In the genomic region with DNA sequence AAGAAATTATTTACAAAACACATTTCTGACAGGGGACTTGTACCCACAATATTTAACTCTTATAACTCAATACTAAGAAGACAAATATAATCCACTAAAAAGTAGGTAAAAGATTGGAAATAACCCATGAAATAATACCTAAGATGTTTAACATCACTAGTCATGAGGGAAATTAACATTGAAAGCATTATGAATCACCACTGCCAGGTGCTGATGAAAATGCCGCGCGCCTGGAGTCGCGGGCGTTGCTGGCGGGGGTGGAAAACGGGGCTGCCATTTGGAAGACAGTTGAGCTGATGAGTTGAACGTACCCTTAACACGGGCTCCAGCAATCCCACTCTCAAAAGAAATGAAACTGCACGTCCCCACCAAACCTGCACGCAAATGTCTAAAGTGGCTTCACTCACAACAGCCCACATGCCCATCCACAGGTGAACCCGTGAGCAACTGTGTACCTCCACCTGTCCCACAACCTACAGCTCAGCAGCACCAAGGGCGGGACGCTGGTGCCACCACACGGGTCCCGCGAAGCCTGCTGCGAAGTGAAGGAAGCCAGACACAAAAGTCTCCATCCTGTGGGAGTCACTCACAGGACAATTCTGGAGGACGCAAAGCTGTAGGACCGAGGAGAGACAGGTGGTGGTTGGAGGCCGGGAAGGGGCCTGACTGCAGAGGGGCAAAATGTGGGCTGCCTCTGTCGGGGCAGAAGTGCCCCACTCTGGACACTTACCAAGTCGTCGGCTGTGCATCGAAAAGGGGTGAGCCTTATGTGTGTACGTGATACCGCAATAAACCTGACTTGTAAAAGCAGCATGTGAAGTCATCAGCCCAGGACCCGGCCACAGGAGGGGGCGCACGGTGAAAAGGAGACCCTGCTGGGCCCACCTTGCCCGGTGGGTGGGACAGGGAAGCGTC, we compare ENCODE assay signal across 7 cellular contexts.
A peak's percentile ranks its signal among the peaks of the same experiment; 100 is the strongest.
DNase-seq lines count a peak whose midpoint lies in the region; FAIRE-seq and TF ChIP-seq lines count a peak whose summit lies in the region.
"Not testable (repeated sequence)": the region's sequence is repeated elsewhere in the genome, so short reads cannot be mapped to it uniquely, and the experiment has no call there.

No MANE protein-coding gene starts in this region.

- H3K36me3 ChIP-seq in spleen = not testable (repeated sequence)

- not testable (repeated sequence) for TF ChIP-seq EP300 in Ishikawa (IDR thresholded peaks at IDR 0.05; ENCODE audit: borderline replicate concordance)

- peak; percentile 92 for FAIRE-seq in urothelium cell line (lab: Jason Lieb, UNC)

- H3K4me1 Mint-ChIP-seq in osteocyte (ENCODE audit: unreplicated experiment) = peaks cover 32% of the 10 kb centered on the region

- H3K9me3 ChIP-seq in spleen = not testable (repeated sequence)

- H3K4me1 ChIP-seq in spleen = not testable (repeated sequence)

- intact Hi-C loops in spleen (cut with DNase I; ENCODE audit: low total_unique reads) = not testable (repeated sequence)

- not testable (repeated sequence) for TF ChIP-seq CTCF in choroid plexus epithelial cell (conservative IDR thresholded peaks at IDR 0.05; ENCODE audit: low read depth, low read length); osteocyte (IDR thresholded peaks at IDR 0.05); spleen (IDR thresholded peaks at IDR 0.05 in 8 of 11, conservative IDR thresholded peaks at IDR 0.05 in 3 of 11)

- DNase-seq in activated effector memory CD4-positive, alpha-beta T cell treated with anti-CD3 and anti-CD28 coated beads, Interleukin-2, amount 50 U/mL, for 16 hours = peak; percentile 42
- DNase-seq in choroid plexus epithelial cell (ENCODE audit: low read depth) (peak; percentile 16), islet precursor cell (peak; percentile 41), osteocyte (ENCODE audit: extremely low spot score, unreplicated experiment) (peak; percentile 60), spleen (peak; percentile 39)
- not testable (repeated sequence) for DNase-seq in urothelium cell line (ENCODE audit: low spot score)

- WGBS in spleen, 5 donors = 75 to 90% (median 86%) methylated on average over 33 of the region's 33 CpGs

- H3K4me3 Mint-ChIP-seq in osteocyte (ENCODE audit: unreplicated experiment) = not testable (repeated sequence)

- H3K36me3 Mint-ChIP-seq in osteocyte (ENCODE audit: unreplicated experiment) = not testable (repeated sequence)

- not testable (repeated sequence) for TF ChIP-seq POLR2A in spleen (IDR thresholded peaks at IDR 0.05)

- not testable (repeated sequence) for H3K27ac ChIP-seq in spleen

- H3K9me3 Mint-ChIP-seq in osteocyte (ENCODE audit: unreplicated experiment) = not testable (repeated sequence)

- not testable (repeated sequence) for H3K27ac Mint-ChIP-seq in osteocyte (ENCODE audit: unreplicated experiment)

- H3K27me3 ChIP-seq in spleen (replicated peaks in 1 of 7) = not testable (repeated sequence)

- H3K4me3 ChIP-seq in choroid plexus epithelial cell (ENCODE audit: low read depth, low read length); spleen: not testable (repeated sequence)

- TF ChIP-seq RAD21 in Ishikawa (IDR thresholded peaks at IDR 0.05; ENCODE audit: low read depth) = peak; percentile 23; the same call in 1 of the 2 replicates

- H3K27me3 Mint-ChIP-seq in osteocyte (ENCODE audit: unreplicated experiment) = not testable (repeated sequence)
